Comparison of ENCODE assay signal across 1 cellular context in the genomic region with DNA sequence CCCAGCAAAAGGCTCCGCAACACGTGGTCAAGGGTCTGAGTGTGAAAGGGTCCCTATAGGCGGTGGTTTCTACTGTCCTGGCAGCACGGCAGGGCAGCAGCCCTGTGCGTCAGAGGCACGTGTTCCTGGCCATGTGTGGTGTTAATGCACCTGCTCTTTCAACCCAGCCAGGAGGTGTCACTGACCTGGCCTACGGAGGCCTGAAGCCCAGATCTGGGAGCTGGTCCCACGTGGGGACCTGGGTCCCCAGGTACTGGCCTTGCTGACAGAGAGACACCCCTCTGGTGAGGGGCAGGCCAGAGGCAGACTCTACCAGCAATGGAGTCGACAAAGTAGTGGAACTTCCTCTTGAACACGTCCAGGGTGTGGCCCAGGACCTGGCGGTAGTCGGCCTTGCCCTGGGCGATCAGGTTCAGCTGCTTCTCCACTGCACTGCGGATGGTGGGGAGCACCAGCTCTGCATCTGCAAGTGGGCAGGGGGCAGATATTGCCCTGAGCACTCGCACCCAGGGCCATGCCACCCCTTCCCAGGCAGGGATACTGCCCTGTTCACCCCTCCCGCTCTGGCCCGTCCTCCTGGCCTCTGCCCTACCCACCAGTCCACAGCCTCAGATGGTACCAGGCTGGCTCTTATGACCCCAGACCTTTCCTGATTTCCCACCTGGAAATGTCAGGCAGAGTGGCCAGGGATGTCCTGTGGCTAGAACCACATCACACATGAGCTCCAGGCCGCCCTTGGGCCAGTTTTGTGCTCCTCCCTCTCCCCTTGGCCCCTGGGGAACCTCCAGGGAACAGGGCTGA.
A peak's percentile ranks its signal among the peaks of the same experiment; 100 is the strongest.
TF ChIP-seq lines count a peak whose summit lies in the region.

No MANE protein-coding gene starts in this region.

TF ChIP-seq in K562, 482 proteins besides CTCF, POLR2A, EP300 and RAD21 (continued from another document and continues in another):
- TF ChIP-seq FOXA3 (CRISPR knock-in tag; conservative IDR thresholded peaks at IDR 0.05 in 1 of 2, IDR thresholded peaks at IDR 0.05 in 1 of 2) (peak in 1 of 2 experiments; percentile 78; a peak in 2 of 4 replicates), CAMTA2 (CRISPR knock-in tag; conservative IDR thresholded peaks at IDR 0.05) (0 out of 2 replicates have a peak, but pooled peaks have one; percentile 16), SMARCE1 (IDR thresholded peaks at IDR 0.05) (no peak), ZC3H4 (CRISPR knock-in tag; IDR thresholded peaks at IDR 0.05; ENCODE audit: borderline replicate concordance) (peak; percentile 73), MTA1 (IDR thresholded peaks at IDR 0.05; ENCODE audit: borderline replicate concordance) (no peak), ZNF124 (CRISPR knock-in tag; IDR thresholded peaks at IDR 0.05) (no peak), CBX1 (IDR thresholded peaks at IDR 0.05; ENCODE audit: low read depth) (peak; percentile 77; the same call in 1 of the 2 replicates), MYNN (IDR thresholded peaks at IDR 0.05) (0 out of 2 replicates have a peak, but pooled peaks have one; percentile 61), MYNN (CRISPR knock-in tag; IDR thresholded peaks at IDR 0.05) (no peak), CHD1 (IDR thresholded peaks at IDR 0.05; ENCODE audit: low read length) (peak; percentile 46), ZNF184 (CRISPR knock-in tag; IDR thresholded peaks at IDR 0.05) (no peak), NUFIP1 (IDR thresholded peaks at IDR 0.05; ENCODE audit: partially characterized antibody) (no peak), ZNF408 (CRISPR knock-in tag; IDR thresholded peaks at IDR 0.05; ENCODE audit: low read depth) (0 out of 2 replicates have a peak, but pooled peaks have one; percentile 8), ZBED1 (IDR thresholded peaks at IDR 0.05) (peak; percentile 79; the same call in 1 of the 2 replicates), CBFB (CRISPR knock-in tag; IDR thresholded peaks at IDR 0.05) (peak; percentile 87; the same call in 1 of the 2 replicates), ZNF696 (CRISPR knock-in tag; conservative IDR thresholded peaks at IDR 0.05) (no peak), DNMT1 (IDR thresholded peaks at IDR 0.05) (no peak), SUPT5H (IDR thresholded peaks at IDR 0.05) (peak; percentile 50), E2F3 (CRISPR knock-in tag; IDR thresholded peaks at IDR 0.05) (peak; percentile 12; the same call in 1 of the 2 replicates), FOXK2 (conservative IDR thresholded peaks at IDR 0.05 in 1 of 2, IDR thresholded peaks at IDR 0.05 in 1 of 2; ENCODE audit: low read depth in 2 of 2) (no peak), ZNF263 (CRISPR knock-in tag; IDR thresholded peaks at IDR 0.05; ENCODE audit: borderline replicate concordance) (peak; percentile 81), SIX5 (IDR thresholded peaks at IDR 0.05; ENCODE audit: borderline replicate concordance in 1 of 2, insufficient read depth in 1 of 2, low read depth in 1 of 2, low read length in 2 of 2) (no peak), PYGO2 (tag; IDR thresholded peaks at IDR 0.05) (no peak), ZNF134 (CRISPR knock-in tag; conservative IDR thresholded peaks at IDR 0.05) (no peak), ZNF57 (CRISPR knock-in tag; IDR thresholded peaks at IDR 0.05) (0 out of 2 replicates have a peak, but pooled peaks have one; percentile 7)
- TF ChIP-seq, protein P1, sequence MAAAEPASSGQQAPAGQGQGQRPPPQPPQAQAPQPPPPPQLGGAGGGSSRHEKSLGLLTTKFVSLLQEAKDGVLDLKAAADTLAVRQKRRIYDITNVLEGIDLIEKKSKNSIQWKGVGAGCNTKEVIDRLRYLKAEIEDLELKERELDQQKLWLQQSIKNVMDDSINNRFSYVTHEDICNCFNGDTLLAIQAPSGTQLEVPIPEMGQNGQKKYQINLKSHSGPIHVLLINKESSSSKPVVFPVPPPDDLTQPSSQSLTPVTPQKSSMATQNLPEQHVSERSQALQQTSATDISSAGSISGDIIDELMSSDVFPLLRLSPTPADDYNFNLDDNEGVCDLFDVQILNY (CRISPR knock-in tag; IDR thresholded peaks at IDR 0.05) = no peak
- TF ChIP-seq, protein P2, sequence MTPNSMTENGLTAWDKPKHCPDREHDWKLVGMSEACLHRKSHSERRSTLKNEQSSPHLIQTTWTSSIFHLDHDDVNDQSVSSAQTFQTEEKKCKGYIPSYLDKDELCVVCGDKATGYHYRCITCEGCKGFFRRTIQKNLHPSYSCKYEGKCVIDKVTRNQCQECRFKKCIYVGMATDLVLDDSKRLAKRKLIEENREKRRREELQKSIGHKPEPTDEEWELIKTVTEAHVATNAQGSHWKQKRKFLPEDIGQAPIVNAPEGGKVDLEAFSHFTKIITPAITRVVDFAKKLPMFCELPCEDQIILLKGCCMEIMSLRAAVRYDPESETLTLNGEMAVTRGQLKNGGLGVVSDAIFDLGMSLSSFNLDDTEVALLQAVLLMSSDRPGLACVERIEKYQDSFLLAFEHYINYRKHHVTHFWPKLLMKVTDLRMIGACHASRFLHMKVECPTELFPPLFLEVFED (CRISPR knock-in tag; conservative IDR thresholded peaks at IDR 0.05) = no peak
- TF ChIP-seq, protein P3, sequence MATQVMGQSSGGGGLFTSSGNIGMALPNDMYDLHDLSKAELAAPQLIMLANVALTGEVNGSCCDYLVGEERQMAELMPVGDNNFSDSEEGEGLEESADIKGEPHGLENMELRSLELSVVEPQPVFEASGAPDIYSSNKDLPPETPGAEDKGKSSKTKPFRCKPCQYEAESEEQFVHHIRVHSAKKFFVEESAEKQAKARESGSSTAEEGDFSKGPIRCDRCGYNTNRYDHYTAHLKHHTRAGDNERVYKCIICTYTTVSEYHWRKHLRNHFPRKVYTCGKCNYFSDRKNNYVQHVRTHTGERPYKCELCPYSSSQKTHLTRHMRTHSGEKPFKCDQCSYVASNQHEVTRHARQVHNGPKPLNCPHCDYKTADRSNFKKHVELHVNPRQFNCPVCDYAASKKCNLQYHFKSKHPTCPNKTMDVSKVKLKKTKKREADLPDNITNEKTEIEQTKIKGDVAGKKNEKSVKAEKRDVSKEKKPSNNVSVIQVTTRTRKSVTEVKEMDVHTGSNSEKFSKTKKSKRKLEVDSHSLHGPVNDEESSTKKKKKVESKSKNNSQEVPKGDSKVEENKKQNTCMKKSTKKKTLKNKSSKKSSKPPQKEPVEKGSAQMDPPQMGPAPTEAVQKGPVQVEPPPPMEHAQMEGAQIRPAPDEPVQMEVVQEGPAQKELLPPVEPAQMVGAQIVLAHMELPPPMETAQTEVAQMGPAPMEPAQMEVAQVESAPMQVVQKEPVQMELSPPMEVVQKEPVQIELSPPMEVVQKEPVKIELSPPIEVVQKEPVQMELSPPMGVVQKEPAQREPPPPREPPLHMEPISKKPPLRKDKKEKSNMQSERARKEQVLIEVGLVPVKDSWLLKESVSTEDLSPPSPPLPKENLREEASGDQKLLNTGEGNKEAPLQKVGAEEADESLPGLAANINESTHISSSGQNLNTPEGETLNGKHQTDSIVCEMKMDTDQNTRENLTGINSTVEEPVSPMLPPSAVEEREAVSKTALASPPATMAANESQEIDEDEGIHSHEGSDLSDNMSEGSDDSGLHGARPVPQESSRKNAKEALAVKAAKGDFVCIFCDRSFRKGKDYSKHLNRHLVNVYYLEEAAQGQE (CRISPR knock-in tag; IDR thresholded peaks at IDR 0.05; ENCODE audit: low read depth) = peak; percentile 47; the same call in 1 of the 2 replicates
- TF ChIP-seq, protein P4, sequence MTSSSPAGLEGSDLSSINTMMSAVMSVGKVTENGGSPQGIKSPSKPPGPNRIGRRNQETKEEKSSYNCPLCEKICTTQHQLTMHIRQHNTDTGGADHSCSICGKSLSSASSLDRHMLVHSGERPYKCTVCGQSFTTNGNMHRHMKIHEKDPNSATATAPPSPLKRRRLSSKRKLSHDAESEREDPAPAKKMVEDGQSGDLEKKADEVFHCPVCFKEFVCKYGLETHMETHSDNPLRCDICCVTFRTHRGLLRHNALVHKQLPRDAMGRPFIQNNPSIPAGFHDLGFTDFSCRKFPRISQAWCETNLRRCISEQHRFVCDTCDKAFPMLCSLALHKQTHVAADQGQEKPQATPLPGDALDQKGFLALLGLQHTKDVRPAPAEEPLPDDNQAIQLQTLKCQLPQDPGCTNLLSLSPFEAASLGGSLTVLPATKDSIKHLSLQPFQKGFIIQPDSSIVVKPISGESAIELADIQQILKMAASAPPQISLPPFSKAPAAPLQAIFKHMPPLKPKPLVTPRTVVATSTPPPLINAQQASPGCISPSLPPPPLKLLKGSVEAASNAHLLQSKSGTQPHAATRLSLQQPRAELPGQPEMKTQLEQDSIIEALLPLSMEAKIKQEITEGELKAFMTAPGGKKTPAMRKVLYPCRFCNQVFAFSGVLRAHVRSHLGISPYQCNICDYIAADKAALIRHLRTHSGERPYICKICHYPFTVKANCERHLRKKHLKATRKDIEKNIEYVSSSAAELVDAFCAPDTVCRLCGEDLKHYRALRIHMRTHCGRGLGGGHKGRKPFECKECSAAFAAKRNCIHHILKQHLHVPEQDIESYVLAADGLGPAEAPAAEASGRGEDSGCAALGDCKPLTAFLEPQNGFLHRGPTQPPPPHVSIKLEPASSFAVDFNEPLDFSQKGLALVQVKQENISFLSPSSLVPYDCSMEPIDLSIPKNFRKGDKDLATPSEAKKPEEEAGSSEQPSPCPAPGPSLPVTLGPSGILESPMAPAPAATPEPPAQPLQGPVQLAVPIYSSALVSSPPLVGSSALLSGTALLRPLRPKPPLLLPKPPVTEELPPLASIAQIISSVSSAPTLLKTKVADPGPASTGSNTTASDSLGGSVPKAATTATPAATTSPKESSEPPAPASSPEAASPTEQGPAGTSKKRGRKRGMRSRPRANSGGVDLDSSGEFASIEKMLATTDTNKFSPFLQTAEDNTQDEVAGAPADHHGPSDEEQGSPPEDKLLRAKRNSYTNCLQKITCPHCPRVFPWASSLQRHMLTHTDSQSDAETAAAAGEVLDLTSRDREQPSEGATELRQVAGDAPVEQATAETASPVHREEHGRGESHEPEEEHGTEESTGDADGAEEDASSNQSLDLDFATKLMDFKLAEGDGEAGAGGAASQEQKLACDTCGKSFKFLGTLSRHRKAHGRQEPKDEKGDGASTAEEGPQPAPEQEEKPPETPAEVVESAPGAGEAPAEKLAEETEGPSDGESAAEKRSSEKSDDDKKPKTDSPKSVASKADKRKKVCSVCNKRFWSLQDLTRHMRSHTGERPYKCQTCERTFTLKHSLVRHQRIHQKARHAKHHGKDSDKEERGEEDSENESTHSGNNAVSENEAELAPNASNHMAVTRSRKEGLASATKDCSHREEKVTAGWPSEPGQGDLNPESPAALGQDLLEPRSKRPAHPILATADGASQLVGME (CRISPR knock-in tag; IDR thresholded peaks at IDR 0.05) = peak; percentile 51; the same call in 1 of the 2 replicates
- TF ChIP-seq, protein P5, sequence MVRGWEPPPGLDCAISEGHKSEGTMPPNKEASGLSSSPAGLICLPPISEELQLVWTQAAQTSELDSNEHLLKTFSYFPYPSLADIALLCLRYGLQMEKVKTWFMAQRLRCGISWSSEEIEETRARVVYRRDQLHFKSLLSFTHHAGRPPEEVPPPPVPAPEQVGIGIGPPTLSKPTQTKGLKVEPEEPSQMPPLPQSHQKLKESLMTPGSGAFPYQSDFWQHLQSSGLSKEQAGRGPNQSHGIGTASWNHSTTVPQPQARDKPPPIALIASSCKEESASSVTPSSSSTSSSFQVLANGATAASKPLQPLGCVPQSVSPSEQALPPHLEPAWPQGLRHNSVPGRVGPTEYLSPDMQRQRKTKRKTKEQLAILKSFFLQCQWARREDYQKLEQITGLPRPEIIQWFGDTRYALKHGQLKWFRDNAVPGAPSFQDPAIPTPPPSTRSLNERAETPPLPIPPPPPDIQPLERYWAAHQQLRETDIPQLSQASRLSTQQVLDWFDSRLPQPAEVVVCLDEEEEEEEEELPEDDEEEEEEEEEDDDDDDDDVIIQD (CRISPR knock-in tag; IDR thresholded peaks at IDR 0.05) = no peak
- TF ChIP-seq, protein P6, sequence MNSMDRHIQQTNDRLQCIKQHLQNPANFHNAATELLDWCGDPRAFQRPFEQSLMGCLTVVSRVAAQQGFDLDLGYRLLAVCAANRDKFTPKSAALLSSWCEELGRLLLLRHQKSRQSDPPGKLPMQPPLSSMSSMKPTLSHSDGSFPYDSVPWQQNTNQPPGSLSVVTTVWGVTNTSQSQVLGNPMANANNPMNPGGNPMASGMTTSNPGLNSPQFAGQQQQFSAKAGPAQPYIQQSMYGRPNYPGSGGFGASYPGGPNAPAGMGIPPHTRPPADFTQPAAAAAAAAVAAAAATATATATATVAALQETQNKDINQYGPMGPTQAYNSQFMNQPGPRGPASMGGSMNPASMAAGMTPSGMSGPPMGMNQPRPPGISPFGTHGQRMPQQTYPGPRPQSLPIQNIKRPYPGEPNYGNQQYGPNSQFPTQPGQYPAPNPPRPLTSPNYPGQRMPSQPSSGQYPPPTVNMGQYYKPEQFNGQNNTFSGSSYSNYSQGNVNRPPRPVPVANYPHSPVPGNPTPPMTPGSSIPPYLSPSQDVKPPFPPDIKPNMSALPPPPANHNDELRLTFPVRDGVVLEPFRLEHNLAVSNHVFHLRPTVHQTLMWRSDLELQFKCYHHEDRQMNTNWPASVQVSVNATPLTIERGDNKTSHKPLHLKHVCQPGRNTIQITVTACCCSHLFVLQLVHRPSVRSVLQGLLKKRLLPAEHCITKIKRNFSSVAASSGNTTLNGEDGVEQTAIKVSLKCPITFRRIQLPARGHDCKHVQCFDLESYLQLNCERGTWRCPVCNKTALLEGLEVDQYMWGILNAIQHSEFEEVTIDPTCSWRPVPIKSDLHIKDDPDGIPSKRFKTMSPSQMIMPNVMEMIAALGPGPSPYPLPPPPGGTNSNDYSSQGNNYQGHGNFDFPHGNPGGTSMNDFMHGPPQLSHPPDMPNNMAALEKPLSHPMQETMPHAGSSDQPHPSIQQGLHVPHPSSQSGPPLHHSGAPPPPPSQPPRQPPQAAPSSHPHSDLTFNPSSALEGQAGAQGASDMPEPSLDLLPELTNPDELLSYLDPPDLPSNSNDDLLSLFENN (IDR thresholded peaks at IDR 0.05; ENCODE audit: low read depth in 2 of 2, low read length in 2 of 2) = 0 out of 4 replicates have a peak, but pooled peaks of 1 of the 2 experiments have one; percentile 11
- TF ChIP-seq, protein P7, sequence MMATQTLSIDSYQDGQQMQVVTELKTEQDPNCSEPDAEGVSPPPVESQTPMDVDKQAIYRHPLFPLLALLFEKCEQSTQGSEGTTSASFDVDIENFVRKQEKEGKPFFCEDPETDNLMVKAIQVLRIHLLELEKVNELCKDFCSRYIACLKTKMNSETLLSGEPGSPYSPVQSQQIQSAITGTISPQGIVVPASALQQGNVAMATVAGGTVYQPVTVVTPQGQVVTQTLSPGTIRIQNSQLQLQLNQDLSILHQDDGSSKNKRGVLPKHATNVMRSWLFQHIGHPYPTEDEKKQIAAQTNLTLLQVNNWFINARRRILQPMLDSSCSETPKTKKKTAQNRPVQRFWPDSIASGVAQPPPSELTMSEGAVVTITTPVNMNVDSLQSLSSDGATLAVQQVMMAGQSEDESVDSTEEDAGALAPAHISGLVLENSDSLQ (IDR thresholded peaks at IDR 0.05) = no peak
- TF ChIP-seq, protein P8, sequence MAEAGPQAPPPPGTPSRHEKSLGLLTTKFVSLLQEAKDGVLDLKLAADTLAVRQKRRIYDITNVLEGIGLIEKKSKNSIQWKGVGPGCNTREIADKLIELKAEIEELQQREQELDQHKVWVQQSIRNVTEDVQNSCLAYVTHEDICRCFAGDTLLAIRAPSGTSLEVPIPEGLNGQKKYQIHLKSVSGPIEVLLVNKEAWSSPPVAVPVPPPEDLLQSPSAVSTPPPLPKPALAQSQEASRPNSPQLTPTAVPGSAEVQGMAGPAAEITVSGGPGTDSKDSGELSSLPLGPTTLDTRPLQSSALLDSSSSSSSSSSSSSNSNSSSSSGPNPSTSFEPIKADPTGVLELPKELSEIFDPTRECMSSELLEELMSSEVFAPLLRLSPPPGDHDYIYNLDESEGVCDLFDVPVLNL (CRISPR knock-in tag; IDR thresholded peaks at IDR 0.05; ENCODE audit: low read depth) = no peak
